In the genomic region with DNA sequence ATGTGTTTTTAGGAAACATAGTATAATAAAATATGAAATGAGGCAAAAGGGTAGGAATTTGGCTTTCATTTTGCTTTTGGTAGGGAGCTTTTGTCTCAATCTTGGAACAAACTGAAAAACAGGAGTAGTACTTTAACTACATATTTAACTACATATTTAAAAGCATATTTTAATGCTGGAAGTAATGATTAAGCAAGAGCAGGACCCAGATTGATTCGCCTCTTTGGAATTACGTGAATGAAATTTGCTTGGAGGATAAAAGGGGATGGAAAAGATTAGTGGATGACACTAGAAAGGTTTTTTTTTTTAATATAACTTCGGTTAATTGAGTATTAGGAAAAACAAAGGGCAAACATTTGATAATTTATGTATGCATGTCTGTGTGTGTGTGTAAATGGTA, we compare ENCODE assay signal across 20 cellular contexts. TPM values are rescaled to one million over a fixed set of nuclear protein-coding genes. Genes with fewer than 3 reads are reported as not detected.
"Had no signal": no experiment of that assay in that cellular context is flagged by ENCODE, and none has a peak within 500 bp of the region (broad histone marks: within the 10 kb centered on the region; RNA-seq: fewer than 3 reads in every experiment).

No MANE protein-coding gene starts in this region.

- DNase-seq: activated CD8-positive, alpha-beta memory T cell treated with anti-CD3 and anti-CD28 coated beads, Interleukin-2, amount 50 U/mL, for 48 hours; activated CD8-positive, alpha-beta T cell treated with anti-CD3 and anti-CD28 coated beads for 36 hours; activated naive CD4-positive, alpha-beta T cell treated with anti-CD3 and anti-CD28 coated beads for 36 hours; body of pancreas; effector memory CD8-positive, alpha-beta T cell; foreskin melanocyte; heart left ventricle; islet precursor cell; left lung; mesendoderm; nephron progenitor cell; pancreas; stimulated activated CD4-positive, alpha-beta T cell treated with anti-CD3 and anti-CD28 coated beads, Interleukin-4, amount 100 ng/mL, for 1 hour; stimulated activated CD8-positive, alpha-beta memory T cell treated with anti-CD3 and anti-CD28 coated beads, Interleukin-4, amount 100 ng/mL, for 48 hours; stimulated activated naive CD8-positive, alpha-beta T cell treated with anti-CD3 and anti-CD28 coated beads, Interleukin-15, Interleukin-2, amounts not matched to agents 100 U/mL and 50 U/mL, for 24 hours; upper lobe of left lung had no signal

- H3K27ac ChIP-seq: body of pancreas, epithelial cell of prostate, left lung, pancreas, upper lobe of left lung had no signal

- H3K9me3 Mint-ChIP-seq: activated CD8-positive, alpha-beta T cell treated with anti-CD3 and anti-CD28 coated beads for 36 hours; activated naive CD4-positive, alpha-beta T cell treated with anti-CD3 and anti-CD28 coated beads for 36 hours; dendritic cell treated with granulocyte-macrophage colony-stimulating factor and Interleukin-4, amounts not matched to agents 40 ng/mL and 50 ng/mL, for 4 days; effector memory CD8-positive, alpha-beta T cell; nephron progenitor cell had no signal

- H3K27me3 Mint-ChIP-seq: dendritic cell treated with granulocyte-macrophage colony-stimulating factor and Interleukin-4, amounts not matched to agents 40 ng/mL and 50 ng/mL, for 4 days had no signal

- H3K36me3 ChIP-seq: heart left ventricle, left lung, pancreas, upper lobe of left lung had no signal

- H3K27ac Mint-ChIP-seq: activated CD8-positive, alpha-beta T cell treated with anti-CD3 and anti-CD28 coated beads for 36 hours; activated naive CD4-positive, alpha-beta T cell treated with anti-CD3 and anti-CD28 coated beads for 36 hours; dendritic cell treated with granulocyte-macrophage colony-stimulating factor and Interleukin-4, amounts not matched to agents 40 ng/mL and 50 ng/mL, for 4 days; effector memory CD8-positive, alpha-beta T cell had no signal

- H3K9me3 ChIP-seq: body of pancreas, heart left ventricle, left lung, pancreas, upper lobe of left lung had no signal

- ATAC-seq: activated CD8-positive, alpha-beta T cell treated with anti-CD3 and anti-CD28 coated beads for 36 hours; body of pancreas; effector memory CD8-positive, alpha-beta T cell; heart left ventricle; left lung; pancreas; stimulated activated naive CD8-positive, alpha-beta T cell treated with anti-CD3 and anti-CD28 coated beads, Interleukin-15, Interleukin-2, amounts not matched to agents 100 U/mL and 50 U/mL, for 24 hours had no signal

- H3K27me3 ChIP-seq: body of pancreas, heart left ventricle, left lung, pancreas, upper lobe of left lung had no signal

- H3K4me3 Mint-ChIP-seq: activated CD8-positive, alpha-beta T cell treated with anti-CD3 and anti-CD28 coated beads for 36 hours; activated naive CD4-positive, alpha-beta T cell treated with anti-CD3 and anti-CD28 coated beads for 36 hours; dendritic cell treated with granulocyte-macrophage colony-stimulating factor and Interleukin-4, amounts not matched to agents 40 ng/mL and 50 ng/mL, for 4 days; effector memory CD8-positive, alpha-beta T cell; nephron progenitor cell had no signal

- H3K4me3 ChIP-seq: body of pancreas, heart left ventricle, left lung, pancreas, upper lobe of left lung had no signal

RNA-seq across cellular contexts. Expression of a gene that starts 11.2 kb away (rescaled TPM):
- total RNA-seq: activated CD8-positive, alpha-beta T cell treated with anti-CD3 and anti-CD28 coated beads for 36 hours; activated naive CD4-positive, alpha-beta T cell treated with anti-CD3 and anti-CD28 coated beads for 36 hours; body of pancreas; heart left ventricle; pancreas; temporal lobe had no signal
- polyA plus RNA-seq: adipose tissue, heart left ventricle, pancreas had no signal
